ENCODE assay signal across 1 cellular context in the genomic region with DNA sequence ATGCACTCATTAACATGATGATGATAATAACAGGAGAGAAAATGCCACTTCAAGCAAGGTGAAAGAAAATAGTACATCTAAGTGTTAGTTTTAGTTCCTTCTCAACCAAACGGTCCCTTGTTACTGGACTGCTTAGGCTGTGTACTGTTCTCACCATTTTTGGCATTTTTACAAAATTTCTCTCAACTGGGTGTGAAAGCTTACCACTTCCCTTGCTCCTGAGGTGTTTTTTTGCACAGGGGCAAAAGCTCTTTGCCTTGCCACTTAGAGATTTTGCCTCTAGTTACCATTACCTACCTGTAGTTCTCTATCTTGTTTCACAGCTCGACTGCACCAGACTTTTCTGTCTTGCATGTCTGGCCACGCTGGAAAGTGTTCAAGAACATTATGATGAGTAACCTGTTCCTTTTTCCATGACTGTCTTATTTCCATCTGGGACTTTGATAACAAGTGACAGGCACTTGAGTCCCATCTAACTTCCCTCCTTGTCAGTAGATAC.
TF ChIP-seq lines count a peak whose summit lies in the region.

No MANE protein-coding gene starts in this region.

TF ChIP-seq in K562, 482 proteins besides CTCF, POLR2A, EP300 and RAD21 (continued from another document and continues in another):
- TF ChIP-seq, protein P1, sequence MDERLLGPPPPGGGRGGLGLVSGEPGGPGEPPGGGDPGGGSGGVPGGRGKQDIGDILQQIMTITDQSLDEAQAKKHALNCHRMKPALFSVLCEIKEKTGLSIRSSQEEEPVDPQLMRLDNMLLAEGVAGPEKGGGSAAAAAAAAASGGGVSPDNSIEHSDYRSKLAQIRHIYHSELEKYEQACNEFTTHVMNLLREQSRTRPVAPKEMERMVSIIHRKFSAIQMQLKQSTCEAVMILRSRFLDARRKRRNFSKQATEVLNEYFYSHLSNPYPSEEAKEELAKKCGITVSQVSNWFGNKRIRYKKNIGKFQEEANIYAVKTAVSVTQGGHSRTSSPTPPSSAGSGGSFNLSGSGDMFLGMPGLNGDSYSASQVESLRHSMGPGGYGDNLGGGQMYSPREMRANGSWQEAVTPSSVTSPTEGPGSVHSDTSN (CRISPR knock-in tag; IDR thresholded peaks at IDR 0.05; ENCODE audit: low read depth): no peak
- TF ChIP-seq, protein P1 (tag; conservative IDR thresholded peaks at IDR 0.05; ENCODE audit: low read depth): peak; percentile 75
- TF ChIP-seq BRD4 (IDR thresholded peaks at IDR 0.05) (no peak), XRCC3 (IDR thresholded peaks at IDR 0.05) (no peak), RFX5 (IDR thresholded peaks at IDR 0.05; ENCODE audit: low read depth, low read length) (no peak), NFXL1 (CRISPR knock-in tag; IDR thresholded peaks at IDR 0.05) (no peak), ARID1B (IDR thresholded peaks at IDR 0.05) (peak; percentile 82), GATA2 (CRISPR knock-in tag; IDR thresholded peaks at IDR 0.05) (no peak), ZNF23 (CRISPR knock-in tag; IDR thresholded peaks at IDR 0.05) (no peak), POLR2AphosphoS2 (IDR thresholded peaks at IDR 0.05; ENCODE audit: low read length) (no peak), DIDO1 (tag; IDR thresholded peaks at IDR 0.05; ENCODE audit: low read depth) (no peak), TEAD4 (IDR thresholded peaks at IDR 0.05; ENCODE audit: low read length) (peak; percentile 65), TEAD4 (CRISPR knock-in tag; IDR thresholded peaks at IDR 0.05; ENCODE audit: borderline replicate concordance) (no peak), ZNF57 (CRISPR knock-in tag; IDR thresholded peaks at IDR 0.05) (no peak), LCOR (CRISPR knock-in tag; IDR thresholded peaks at IDR 0.05) (no peak), SREBF2 (CRISPR knock-in tag; IDR thresholded peaks at IDR 0.05) (no peak), RFX1 (IDR thresholded peaks at IDR 0.05) (no peak), PRMT5 (CRISPR knock-in tag; IDR thresholded peaks at IDR 0.05) (no peak), ZNF408 (CRISPR knock-in tag; IDR thresholded peaks at IDR 0.05; ENCODE audit: low read depth) (no peak), HSF4 (CRISPR knock-in tag; IDR thresholded peaks at IDR 0.05; ENCODE audit: borderline replicate concordance) (no peak), MYBL2 (IDR thresholded peaks at IDR 0.05; ENCODE audit: low read depth) (no peak), MYBL2 (CRISPR knock-in tag; IDR thresholded peaks at IDR 0.05; ENCODE audit: borderline replicate concordance) (no peak), PHF8 (IDR thresholded peaks at IDR 0.05; ENCODE audit: borderline replicate concordance, low read length) (no peak), ZNF124 (CRISPR knock-in tag; IDR thresholded peaks at IDR 0.05) (no peak), ELF4 (CRISPR knock-in tag; IDR thresholded peaks at IDR 0.05) (no peak), ZNF184 (CRISPR knock-in tag; IDR thresholded peaks at IDR 0.05) (no peak), MAFG (tag; conservative IDR thresholded peaks at IDR 0.05) (peak; percentile 58), FOXA1 (IDR thresholded peaks at IDR 0.05; ENCODE audit: borderline replicate concordance) (no peak), TCF7L2 (IDR thresholded peaks at IDR 0.05; ENCODE audit: low read depth, low read length) (no peak), NRF1 (conservative IDR thresholded peaks at IDR 0.05 in 1 of 2, IDR thresholded peaks at IDR 0.05 in 1 of 2) (no peak), NFIC (IDR thresholded peaks at IDR 0.05) (0 out of 2 replicates have a peak, but pooled peaks have one; percentile 34), HOXB6 (CRISPR knock-in tag; IDR thresholded peaks at IDR 0.05; ENCODE audit: borderline replicate concordance) (no peak), CREB1 (IDR thresholded peaks at IDR 0.05) (no peak), CREB1 (CRISPR knock-in tag; IDR thresholded peaks at IDR 0.05) (no peak), NR4A1 (CRISPR knock-in tag; IDR thresholded peaks at IDR 0.05) (no peak), NR4A1 (tag; IDR thresholded peaks at IDR 0.05) (no peak), TAF9B (IDR thresholded peaks at IDR 0.05; ENCODE audit: partially characterized antibody) (no peak), ZNF561 (CRISPR knock-in tag; conservative IDR thresholded peaks at IDR 0.05) (no peak), HDAC1 (IDR thresholded peaks at IDR 0.05) (no peak), ATF1 (CRISPR knock-in tag; IDR thresholded peaks at IDR 0.05) (no peak), ATF1 (tag; IDR thresholded peaks at IDR 0.05) (peak; percentile 44), ZNF174 (CRISPR knock-in tag; IDR thresholded peaks at IDR 0.05) (no peak), ARID2 (IDR thresholded peaks at IDR 0.05) (no peak), ZNF766 (CRISPR knock-in tag; conservative IDR thresholded peaks at IDR 0.05) (no peak), RBM17 (IDR thresholded peaks at IDR 0.05; ENCODE audit: borderline replicate concordance, low read depth, low read length) (no peak), RCOR1 (IDR thresholded peaks at IDR 0.05; ENCODE audit: borderline replicate concordance in 1 of 2, low read depth in 2 of 2, low read length in 2 of 2) (0 out of 4 replicates have a peak, but pooled peaks of 1 of the 2 experiments have one; percentile 28), CBFA2T3 (IDR thresholded peaks at IDR 0.05) (peak; percentile 74), ZSCAN32 (CRISPR knock-in tag; IDR thresholded peaks at IDR 0.05) (no peak), POLR2G (IDR thresholded peaks at IDR 0.05; ENCODE audit: low read depth, low read length) (no peak), ETV6 (IDR thresholded peaks at IDR 0.05; ENCODE audit: borderline replicate concordance in 1 of 2, low read depth in 2 of 2, low read length in 1 of 2) (no peak), ETV6 (CRISPR knock-in tag; IDR thresholded peaks at IDR 0.05; ENCODE audit: borderline replicate concordance) (no peak)
- TF ChIP-seq, protein P2, sequence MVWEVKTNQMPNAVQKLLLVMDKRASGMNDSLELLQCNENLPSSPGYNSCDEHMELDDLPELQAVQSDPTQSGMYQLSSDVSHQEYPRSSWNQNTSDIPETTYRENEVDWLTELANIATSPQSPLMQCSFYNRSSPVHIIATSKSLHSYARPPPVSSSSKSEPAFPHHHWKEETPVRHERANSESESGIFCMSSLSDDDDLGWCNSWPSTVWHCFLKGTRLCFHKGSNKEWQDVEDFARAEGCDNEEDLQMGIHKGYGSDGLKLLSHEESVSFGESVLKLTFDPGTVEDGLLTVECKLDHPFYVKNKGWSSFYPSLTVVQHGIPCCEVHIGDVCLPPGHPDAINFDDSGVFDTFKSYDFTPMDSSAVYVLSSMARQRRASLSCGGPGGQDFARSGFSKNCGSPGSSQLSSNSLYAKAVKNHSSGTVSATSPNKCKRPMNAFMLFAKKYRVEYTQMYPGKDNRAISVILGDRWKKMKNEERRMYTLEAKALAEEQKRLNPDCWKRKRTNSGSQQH (CRISPR knock-in tag; IDR thresholded peaks at IDR 0.05): no peak
- TF ChIP-seq, protein P3, sequence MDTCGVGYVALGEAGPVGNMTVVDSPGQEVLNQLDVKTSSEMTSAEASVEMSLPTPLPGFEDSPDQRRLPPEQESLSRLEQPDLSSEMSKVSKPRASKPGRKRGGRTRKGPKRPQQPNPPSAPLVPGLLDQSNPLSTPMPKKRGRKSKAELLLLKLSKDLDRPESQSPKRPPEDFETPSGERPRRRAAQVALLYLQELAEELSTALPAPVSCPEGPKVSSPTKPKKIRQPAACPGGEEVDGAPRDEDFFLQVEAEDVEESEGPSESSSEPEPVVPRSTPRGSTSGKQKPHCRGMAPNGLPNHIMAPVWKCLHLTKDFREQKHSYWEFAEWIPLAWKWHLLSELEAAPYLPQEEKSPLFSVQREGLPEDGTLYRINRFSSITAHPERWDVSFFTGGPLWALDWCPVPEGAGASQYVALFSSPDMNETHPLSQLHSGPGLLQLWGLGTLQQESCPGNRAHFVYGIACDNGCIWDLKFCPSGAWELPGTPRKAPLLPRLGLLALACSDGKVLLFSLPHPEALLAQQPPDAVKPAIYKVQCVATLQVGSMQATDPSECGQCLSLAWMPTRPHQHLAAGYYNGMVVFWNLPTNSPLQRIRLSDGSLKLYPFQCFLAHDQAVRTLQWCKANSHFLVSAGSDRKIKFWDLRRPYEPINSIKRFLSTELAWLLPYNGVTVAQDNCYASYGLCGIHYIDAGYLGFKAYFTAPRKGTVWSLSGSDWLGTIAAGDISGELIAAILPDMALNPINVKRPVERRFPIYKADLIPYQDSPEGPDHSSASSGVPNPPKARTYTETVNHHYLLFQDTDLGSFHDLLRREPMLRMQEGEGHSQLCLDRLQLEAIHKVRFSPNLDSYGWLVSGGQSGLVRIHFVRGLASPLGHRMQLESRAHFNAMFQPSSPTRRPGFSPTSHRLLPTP (IDR thresholded peaks at IDR 0.05; ENCODE audit: borderline replicate concordance, extremely low read depth, insufficient read length): no peak
- TF ChIP-seq, protein P4, sequence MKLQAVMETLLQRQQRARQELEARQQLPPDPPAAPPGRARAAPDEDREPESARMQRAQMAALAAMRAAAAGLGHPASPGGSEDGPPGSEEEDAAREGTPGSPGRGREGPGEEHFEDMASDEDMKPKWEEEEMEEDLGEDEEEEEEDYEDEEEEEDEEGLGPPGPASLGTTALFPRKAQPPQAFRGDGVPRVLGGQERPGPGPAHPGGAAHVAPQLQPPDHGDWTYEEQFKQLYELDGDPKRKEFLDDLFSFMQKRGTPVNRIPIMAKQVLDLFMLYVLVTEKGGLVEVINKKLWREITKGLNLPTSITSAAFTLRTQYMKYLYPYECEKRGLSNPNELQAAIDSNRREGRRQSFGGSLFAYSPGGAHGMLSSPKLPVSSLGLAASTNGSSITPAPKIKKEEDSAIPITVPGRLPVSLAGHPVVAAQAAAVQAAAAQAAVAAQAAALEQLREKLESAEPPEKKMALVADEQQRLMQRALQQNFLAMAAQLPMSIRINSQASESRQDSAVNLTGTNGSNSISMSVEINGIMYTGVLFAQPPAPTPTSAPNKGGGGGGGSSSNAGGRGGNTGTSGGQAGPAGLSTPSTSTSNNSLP (IDR thresholded peaks at IDR 0.05; ENCODE audit: borderline replicate concordance, low read depth, low read length): no peak
- TF ChIP-seq, protein P5, sequence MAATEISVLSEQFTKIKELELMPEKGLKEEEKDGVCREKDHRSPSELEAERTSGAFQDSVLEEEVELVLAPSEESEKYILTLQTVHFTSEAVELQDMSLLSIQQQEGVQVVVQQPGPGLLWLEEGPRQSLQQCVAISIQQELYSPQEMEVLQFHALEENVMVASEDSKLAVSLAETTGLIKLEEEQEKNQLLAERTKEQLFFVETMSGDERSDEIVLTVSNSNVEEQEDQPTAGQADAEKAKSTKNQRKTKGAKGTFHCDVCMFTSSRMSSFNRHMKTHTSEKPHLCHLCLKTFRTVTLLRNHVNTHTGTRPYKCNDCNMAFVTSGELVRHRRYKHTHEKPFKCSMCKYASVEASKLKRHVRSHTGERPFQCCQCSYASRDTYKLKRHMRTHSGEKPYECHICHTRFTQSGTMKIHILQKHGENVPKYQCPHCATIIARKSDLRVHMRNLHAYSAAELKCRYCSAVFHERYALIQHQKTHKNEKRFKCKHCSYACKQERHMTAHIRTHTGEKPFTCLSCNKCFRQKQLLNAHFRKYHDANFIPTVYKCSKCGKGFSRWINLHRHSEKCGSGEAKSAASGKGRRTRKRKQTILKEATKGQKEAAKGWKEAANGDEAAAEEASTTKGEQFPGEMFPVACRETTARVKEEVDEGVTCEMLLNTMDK (IDR thresholded peaks at IDR 0.05; ENCODE audit: borderline replicate concordance, insufficient read depth, low read depth, low read length, poor library complexity, severe bottlenecking): no peak
- TF ChIP-seq, protein P6, sequence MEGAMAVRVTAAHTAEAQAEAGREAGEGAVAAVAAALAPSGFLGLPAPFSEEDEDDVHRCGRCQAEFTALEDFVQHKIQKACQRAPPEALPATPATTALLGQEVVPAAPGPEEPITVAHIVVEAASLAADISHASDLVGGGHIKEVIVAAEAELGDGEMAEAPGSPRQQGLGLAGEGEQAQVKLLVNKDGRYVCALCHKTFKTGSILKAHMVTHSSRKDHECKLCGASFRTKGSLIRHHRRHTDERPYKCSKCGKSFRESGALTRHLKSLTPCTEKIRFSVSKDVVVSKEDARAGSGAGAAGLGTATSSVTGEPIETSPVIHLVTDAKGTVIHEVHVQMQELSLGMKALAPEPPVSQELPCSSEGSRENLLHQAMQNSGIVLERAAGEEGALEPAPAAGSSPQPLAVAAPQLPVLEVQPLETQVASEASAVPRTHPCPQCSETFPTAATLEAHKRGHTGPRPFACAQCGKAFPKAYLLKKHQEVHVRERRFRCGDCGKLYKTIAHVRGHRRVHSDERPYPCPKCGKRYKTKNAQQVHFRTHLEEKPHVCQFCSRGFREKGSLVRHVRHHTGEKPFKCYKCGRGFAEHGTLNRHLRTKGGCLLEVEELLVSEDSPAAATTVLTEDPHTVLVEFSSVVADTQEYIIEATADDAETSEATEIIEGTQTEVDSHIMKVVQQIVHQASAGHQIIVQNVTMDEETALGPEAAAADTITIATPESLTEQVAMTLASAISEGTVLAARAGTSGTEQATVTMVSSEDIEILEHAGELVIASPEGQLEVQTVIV (CRISPR knock-in tag; IDR thresholded peaks at IDR 0.05; ENCODE audit: borderline replicate concordance): no peak
- TF ChIP-seq, protein P7, sequence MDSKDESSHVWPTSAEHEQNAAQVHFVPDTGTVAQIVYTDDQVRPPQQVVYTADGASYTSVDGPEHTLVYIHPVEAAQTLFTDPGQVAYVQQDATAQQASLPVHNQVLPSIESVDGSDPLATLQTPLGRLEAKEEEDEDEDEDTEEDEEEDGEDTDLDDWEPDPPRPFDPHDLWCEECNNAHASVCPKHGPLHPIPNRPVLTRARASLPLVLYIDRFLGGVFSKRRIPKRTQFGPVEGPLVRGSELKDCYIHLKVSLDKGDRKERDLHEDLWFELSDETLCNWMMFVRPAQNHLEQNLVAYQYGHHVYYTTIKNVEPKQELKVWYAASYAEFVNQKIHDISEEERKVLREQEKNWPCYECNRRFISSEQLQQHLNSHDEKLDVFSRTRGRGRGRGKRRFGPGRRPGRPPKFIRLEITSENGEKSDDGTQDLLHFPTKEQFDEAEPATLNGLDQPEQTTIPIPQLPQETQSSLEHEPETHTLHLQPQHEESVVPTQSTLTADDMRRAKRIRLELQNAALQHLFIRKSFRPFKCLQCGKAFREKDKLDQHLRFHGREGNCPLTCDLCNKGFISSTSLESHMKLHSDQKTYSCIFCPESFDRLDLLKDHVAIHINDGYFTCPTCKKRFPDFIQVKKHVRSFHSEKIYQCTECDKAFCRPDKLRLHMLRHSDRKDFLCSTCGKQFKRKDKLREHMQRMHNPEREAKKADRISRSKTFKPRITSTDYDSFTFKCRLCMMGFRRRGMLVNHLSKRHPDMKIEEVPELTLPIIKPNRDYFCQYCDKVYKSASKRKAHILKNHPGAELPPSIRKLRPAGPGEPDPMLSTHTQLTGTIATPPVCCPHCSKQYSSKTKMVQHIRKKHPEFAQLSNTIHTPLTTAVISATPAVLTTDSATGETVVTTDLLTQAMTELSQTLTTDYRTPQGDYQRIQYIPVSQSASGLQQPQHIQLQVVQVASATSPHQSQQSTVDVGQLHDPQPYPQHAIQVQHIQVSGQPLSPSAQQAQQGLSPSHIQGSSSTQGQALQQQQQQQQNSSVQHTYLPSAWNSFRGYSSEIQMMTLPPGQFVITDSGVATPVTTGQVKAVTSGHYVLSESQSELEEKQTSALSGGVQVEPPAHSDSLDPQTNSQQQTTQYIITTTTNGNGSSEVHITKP (IDR thresholded peaks at IDR 0.05; ENCODE audit: partially characterized antibody): no peak
